Comparison of ENCODE assay signal across 17 cellular contexts in the genomic region with DNA sequence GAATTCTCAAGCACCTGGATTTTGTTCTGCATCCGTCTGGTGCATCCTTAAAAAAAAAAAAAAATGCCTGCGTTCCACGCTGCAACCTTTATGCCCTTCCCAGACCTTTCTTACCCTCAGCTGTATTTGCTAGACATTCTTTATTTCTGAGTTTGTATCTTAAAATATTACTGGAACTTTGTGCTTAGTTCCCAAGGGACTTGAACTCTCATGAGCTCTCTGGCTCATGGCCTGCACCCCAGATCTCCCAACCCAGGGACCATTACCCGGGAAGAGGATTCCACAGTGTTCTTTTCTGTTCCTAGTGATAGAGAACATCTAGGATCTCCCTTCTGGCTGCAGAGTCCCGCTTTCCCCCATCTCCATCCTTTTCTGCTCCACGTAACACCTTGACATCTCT.
"Had no signal": no experiment of that assay in that cellular context is flagged by ENCODE, and none has a peak within 500 bp of the region (broad histone marks: within the 10 kb centered on the region; RNA-seq: fewer than 3 reads in every experiment).

No MANE protein-coding gene starts in this region.

- DNase-seq: activated CD4-positive, alpha-beta T cell treated with anti-CD3 and anti-CD28 coated beads, Interleukin-2, amount 10 ng/mL, durations not matched to agents 7 days and 5 days; activated CD8-positive, alpha-beta T cell treated with anti-CD3 and anti-CD28 coated beads, Interleukin-2, amount 10 ng/mL, durations not matched to agents 7 days and 5 days; activated effector memory CD4-positive, alpha-beta T cell treated with Interleukin-2 at 50 U/mL for 16 hours; activated naive CD4-positive, alpha-beta T cell treated with anti-CD3 and anti-CD28 coated beads, Interleukin-2, amount 10 ng/mL, durations not matched to agents 7 days and 5 days; activated T-cell treated with anti-CD3 and anti-CD28 coated beads, Interleukin-2, amount 50 U/mL, for 48 hours; foreskin keratinocyte; kidney glomerular epithelial cell; left ventricle myocardium superior; naive thymus-derived CD4-positive, alpha-beta T cell; stimulated activated CD4-positive, alpha-beta T cell treated with anti-CD3 and anti-CD28 coated beads, Interleukin-12 subunit alpha, Interleukin-12 subunit beta, amount 100 ng/mL, for 4 hours; stimulated activated CD4-positive, alpha-beta T cell treated with anti-CD3 and anti-CD28 coated beads, Interleukin-1b, Interleukin-23, amount 100 ng/mL, for 48 hours; stimulated activated CD8-positive, alpha-beta memory T cell treated with anti-CD3 and anti-CD28 coated beads, Interleukin-4, amount 100 ng/mL, for 48 hours; stimulated activated naive CD4-positive, alpha-beta T cell; T1000; trophoblast cell had no signal

- H3K36me3 ChIP-seq: breast epithelium had no signal

- H3K27ac ChIP-seq: epithelial cell of prostate, foreskin keratinocyte had no signal

- H3K27me3 ChIP-seq: breast epithelium, foreskin keratinocyte had no signal

- H3K4me3 ChIP-seq: breast epithelium had no signal

- H3K9me3 ChIP-seq: breast epithelium had no signal
